ENCODE assay signal across 8 cellular contexts in genomic region chr6:35919827-35920751, GRCh38. TPM values are rescaled to one million over a fixed set of nuclear protein-coding genes. Genes with fewer than 3 reads are reported as not detected.
DNase-seq lines count a peak whose midpoint lies in the region; ATAC-seq, FAIRE-seq and TF ChIP-seq lines count a peak whose summit lies in the region.

No MANE protein-coding gene starts in this region.

- RAD21 ChIA-PET in GM12878 (lab: Charles Lee; ENCODE audit: unreplicated experiment), result interaction anchor here (0.6 to 2.0 kb wide), 2 partner anchors 39 to 108 kb away, joined by 3 to 6 read pairs; partner anchors contain the start of gene MAPK14

- H2AFZ ChIP-seq in GM12878 (ENCODE audit: control insufficient read depth, low read depth, low read length), result peak overlapping the region; percentile 56

- TF ChIP-seq POLR2A in GM12878 (IDR thresholded peaks at IDR 0.05; ENCODE audit: low read depth, low read length), result peak; percentile 51; the same call in 1 of the 2 replicates

- H3K9ac ChIP-seq in GM12878 (ENCODE audit: control insufficient read depth, insufficient read depth, low read length) (peak overlapping the region; percentile 87), iPS-20b (ENCODE audit: low read depth, low read length) (peak overlapping the region; percentile 91)

- H4K20me1 ChIP-seq in GM12878 (ENCODE audit: control insufficient read depth, insufficient read depth), result no peaks in the 10 kb centered on the region

- SMC1A ChIA-PET in GM12878 (lab: Charles Lee; ENCODE audit: uncharacterized antibody, unreplicated experiment), result interaction anchor here (0.6 to 1.7 kb wide), 2 partner anchors 16 to 19 kb away, joined by 3 read pairs; no protein-coding TSS in a partner anchor

- no peaks in the 10 kb centered on the region for H3K27me3 ChIP-seq in CD4-positive, CD25-positive, alpha-beta regulatory T cell (ENCODE audit: control insufficient read depth, insufficient read depth, low read length)
- no peaks in the 10 kb centered on the region for H3K27me3 ChIP-seq in GM12878 (replicated peaks in 1 of 2; ENCODE audit: control insufficient read depth in 2 of 2, insufficient read depth in 2 of 2, low read length in 1 of 2)
- no peaks in the 10 kb centered on the region; the same call in 1 of the 2 replicates for H3K27me3 ChIP-seq in iPS-20b (ENCODE audit: insufficient read depth, low read length)

- peak overlapping the region; percentile 90 to 98 (median 93) for H3K27ac Mint-ChIP-seq in CD4-positive, CD25-positive, alpha-beta regulatory T cell
- H3K27ac Mint-ChIP-seq in T-helper 17 cell, result peak overlapping the region; percentile 96

- TF ChIP-seq EP300 in GM12878 (IDR thresholded peaks at IDR 0.05; ENCODE audit: borderline replicate concordance in 1 of 2, control insufficient read depth in 1 of 2, low read depth in 2 of 2, low read length in 2 of 2), result no peak

- H3K4me1 ChIP-seq in CD4-positive, CD25-positive, alpha-beta regulatory T cell (ENCODE audit: control insufficient read depth, insufficient read depth, low read length, poor library complexity, severe bottlenecking), result peaks cover 31% of the 10 kb centered on the region
- no peaks in the 10 kb centered on the region; the same call in 1 of the 2 replicates for H3K4me1 ChIP-seq in GM12878 (ENCODE audit: control insufficient read depth, insufficient read depth, low read length)
- peaks cover 10% of the 10 kb centered on the region for H3K4me1 ChIP-seq in iPS-20b (ENCODE audit: insufficient read depth, low read length)

- intact Hi-C loops in GM12878 (cut with micrococcal nuclease; ENCODE audit: unreplicated experiment), result no loop called here

- FAIRE-seq in GM12878 (lab: Jason Lieb, UNC), result no peak

- H3K79me2 ChIP-seq in GM12878 (ENCODE audit: control insufficient read depth, insufficient read depth, low read length), result peaks cover 55% of the 10 kb centered on the region

- H3K9me3 ChIP-seq in CD4-positive, CD25-positive, alpha-beta regulatory T cell (ENCODE audit: control insufficient read depth in 2 of 2, low read length in 2 of 2), result no peaks in the 10 kb centered on the region
- no peaks in the 10 kb centered on the region for H3K9me3 ChIP-seq in T-helper 17 cell (ENCODE audit: control insufficient read depth, low read length, poor library complexity, severe bottlenecking)
- H3K9me3 ChIP-seq in GM12878 (replicated peaks; ENCODE audit: control insufficient read depth, insufficient read depth, low read length), result no peaks in the 10 kb centered on the region
- no peaks in the 10 kb centered on the region for H3K9me3 ChIP-seq in iPS-20b (ENCODE audit: insufficient read depth, low read depth, low read length)

- TSS peak; percentile 66 for BruUV-seq in GM12878 (replicated peaks; lab: Mats Ljungman, UMichigan)

- in situ Hi-C loops in GM12878 (cut with MboI), result no loop called here

- peak; percentile 43 to 44 for ATAC-seq in CD4-positive, CD25-positive, alpha-beta regulatory T cell (ENCODE audit: low read depth in 2 of 2)
- ATAC-seq in GM19324 (IDR thresholded peaks at IDR 0.05; ENCODE audit: low FRiP score, unreplicated experiment) (peak; percentile 37), HG03521 (IDR thresholded peaks at IDR 0.05; ENCODE audit: unreplicated experiment) (peak; percentile 24), T-helper 17 cell (peak; percentile 83), GM12878 (peak; percentile 65)

- CTCF ChIA-PET in GM12878 (lab: Yijun Ruan, JAX), result interaction anchor here (1.0 to 2.0 kb wide), 3 partner anchors 13 to 69 kb away, joined by 3 to 4 read pairs (median 3); no protein-coding TSS in a partner anchor

- H3K4me1 Mint-ChIP-seq in CD4-positive, CD25-positive, alpha-beta regulatory T cell, result peaks cover 13 to 48% (median 40%) of the 10 kb centered on the region in 4 donors
- peaks cover 42% of the 10 kb centered on the region for H3K4me1 Mint-ChIP-seq in T-helper 17 cell

- TF ChIP-seq RAD21 in GM12878 (IDR thresholded peaks at IDR 0.05; ENCODE audit: insufficient read depth, low read depth, low read length), result no peak

- no peaks in the 10 kb centered on the region for H3K36me3 Mint-ChIP-seq in CD4-positive, CD25-positive, alpha-beta regulatory T cell
- peaks cover 2% of the 10 kb centered on the region for H3K36me3 Mint-ChIP-seq in T-helper 17 cell (ENCODE audit: low read depth)

- peak overlapping the region; percentile 65 for H3K4me2 ChIP-seq in GM12878 (ENCODE audit: control insufficient read depth, insufficient read depth)

- WGBS in GM12878 (ENCODE audit: insufficient coverage, insufficient replicate concordance, low lambda C conversion rate, missing lambda C conversion rate), result under 1% methylated on average over 30 of the region's 50 CpGs

- H3K4me3 Mint-ChIP-seq in CD4-positive, CD25-positive, alpha-beta regulatory T cell, result peak overlapping the region; percentile 94 to 99 (median 96)
- H3K4me3 Mint-ChIP-seq in T-helper 17 cell, result peak overlapping the region; percentile 97

- H3K27me3 Mint-ChIP-seq in CD4-positive, CD25-positive, alpha-beta regulatory T cell, result no peaks in the 10 kb centered on the region
- no peaks in the 10 kb centered on the region for H3K27me3 Mint-ChIP-seq in T-helper 17 cell

- H3K27ac ChIP-seq in CD4-positive, CD25-positive, alpha-beta regulatory T cell (ENCODE audit: insufficient read depth, low read length, poor library complexity, severe bottlenecking), result peak overlapping the region; percentile 74
- H3K27ac ChIP-seq in GM12878 (ENCODE audit: control insufficient read depth, insufficient read depth) (peak overlapping the region; percentile 67), iPS-20b (ENCODE audit: low read length) (no peak overlapping the region)

- DNase-seq in CD4-positive, CD25-positive, alpha-beta regulatory T cell, result peak; percentile 16 to 54 (median 30)
- DNase-seq in T-helper 17 cell, result peak; percentile 19 to 38 (median 33)
- DNase-seq in GM12878 (ENCODE audit: low read depth, low spot score), result no peak
- DNase-seq in stimulated activated CD4-positive, alpha-beta T cell treated with anti-CD3 and anti-CD28 coated beads, Interleukin-12 subunit alpha, Interleukin-12 subunit beta, amount 100 ng/mL, for 24 hours (ENCODE audit: low read depth in 2 of 2), result peak; percentile 36 to 46
- no peak for DNase-seq in GDM1 (lab: John Stamatoyannopoulos, UW)

- H3K9me3 Mint-ChIP-seq in CD4-positive, CD25-positive, alpha-beta regulatory T cell, result no peaks in the 10 kb centered on the region

- POLR2A ChIA-PET in GM12878 (lab: Charles Lee), result no interaction called here

- TF ChIP-seq CTCF in GM12878 (IDR thresholded peaks at IDR 0.05 in 2 of 3, conservative IDR thresholded peaks at IDR 0.05 in 1 of 3; ENCODE audit: control insufficient read depth in 2 of 3, extremely low read depth in 1 of 3, insufficient read depth in 1 of 3, low read depth in 3 of 3, low read length in 3 of 3), result no peak

- H3K4me3 ChIP-seq in CD4-positive, CD25-positive, alpha-beta regulatory T cell (ENCODE audit: low read depth, low read length), result peak overlapping the region; percentile 84
- H3K4me3 ChIP-seq in GM12878 (peak overlapping the region; percentile 92), iPS-20b (ENCODE audit: low read length) (peak overlapping the region; percentile 75)

- peaks cover 4% of the 10 kb centered on the region for H3K36me3 ChIP-seq in CD4-positive, CD25-positive, alpha-beta regulatory T cell (ENCODE audit: control insufficient read depth, insufficient read depth, low read length)
- H3K36me3 ChIP-seq in GM12878 (ENCODE audit: control insufficient read depth in 2 of 2, insufficient read depth in 2 of 2, low read length in 1 of 2) (0 out of 4 replicates have a peak, but pooled peaks cover 0 to 3% of the 10 kb centered on the region in 2 experiments), iPS-20b (ENCODE audit: insufficient read depth, low read depth, low read length) (peaks cover 24% of the 10 kb centered on the region)

TF ChIP-seq in GM12878, 131 proteins besides CTCF, POLR2A, EP300 and RAD21 (continues in another document):
- TF ChIP-seq MYB (IDR thresholded peaks at IDR 0.05; ENCODE audit: borderline replicate concordance, low read depth, low read length) (no peak), GATAD2B (conservative IDR thresholded peaks at IDR 0.05; ENCODE audit: low read depth) (0 out of 2 replicates have a peak, but pooled peaks have one; percentile 11), RUNX3 (IDR thresholded peaks at IDR 0.05; ENCODE audit: low read length) (peak; percentile 53; the same call in 1 of the 2 replicates), PAX5 (IDR thresholded peaks at IDR 0.05; ENCODE audit: borderline replicate concordance, low read depth, low read length) (no peak), POLR2AphosphoS5 (IDR thresholded peaks at IDR 0.05; ENCODE audit: low read length) (0 out of 2 replicates have a peak, but pooled peaks have one; percentile 2), DPF2 (IDR thresholded peaks at IDR 0.05) (no peak), IKZF1 (conservative IDR thresholded peaks at IDR 0.05) (peak; percentile 10; the same call in 1 of the 2 replicates), NR2C2 (IDR thresholded peaks at IDR 0.05; ENCODE audit: borderline replicate concordance, control insufficient read depth, insufficient read length, low read depth) (no peak), ZNF274 (IDR thresholded peaks at IDR 0.05; ENCODE audit: insufficient read depth, insufficient read length) (no peak), CREB1 (IDR thresholded peaks at IDR 0.05; ENCODE audit: low read depth) (no peak), HDGF (IDR thresholded peaks at IDR 0.05) (peak; percentile 26; the same call in 1 of the 2 replicates)

RNA-seq across cellular contexts. Expression of gene SRPK1, which starts 0.8 kb away (rescaled TPM):
- total RNA-seq in CD4-positive, CD25-positive, alpha-beta regulatory T cell, result 47.0 TPM
- polyA plus RNA-seq in CD4-positive, CD25-positive, alpha-beta regulatory T cell, result 10 to 100 TPM; 53.5 to 65.4 (median 57.8) TPM
- total RNA-seq in T-helper 17 cell, result 10 to 100 TPM; 44.9 to 46.4 TPM
- total RNA-seq in GM12878 (2013; cell fraction: nucleolus; rRNA removed), result 375 and 408 TPM in 2 replicates
- 71.5 and 93.1 TPM in 2 replicates for total RNA-seq in GM12878 (2014; rRNA removed)
- 107 TPM in 2 replicates for total RNA-seq in GM12878 (2014; rRNA removed; fragmentation: Illumina TruSeq; extraction: Trizol)
- 81.4 and 82.7 TPM in 2 replicates for total RNA-seq in GM12878 (2021)
- polyA plus RNA-seq in GM12878 (2011; ENCODE audit: low read depth), result 17.7 TPM
- polyA plus RNA-seq in GM12878 (2011; rRNA removed), result 67.6 and 103 TPM in 2 replicates
- polyA plus RNA-seq in GM12878 (2011; cell fraction: cytosol; rRNA removed), result 27.2 and 33.1 TPM in 2 replicates
- 42.7 and 55.7 TPM in 2 replicates for polyA plus RNA-seq in GM12878 (2011; cell fraction: nucleus; rRNA removed)
- 26.8 and 27.5 TPM in 2 replicates for polyA plus RNA-seq in GM12878 (2012)
- 88.9 and 125 TPM in 2 replicates for polyA plus RNA-seq in GM12878 (2014; fragmentation: Illumina TruSeq; extraction: Trizol)
- polyA plus RNA-seq in GM12878 (2014; fragmentation: Nextera tagmentation; extraction: Ambion mirVana), result 10 to 100 TPM; 47.4 to 90.4 TPM
- 62.0 and 68.2 TPM in 2 replicates for polyA plus RNA-seq in GM12878 (2014; rRNA removed)
- 100 to 1,000 TPM in 1 of 2 experiments, 10 to 100 TPM in 1; 96.8 to 112 TPM for polyA plus RNA-seq in GM12878 (2016; fragmentation: Nextera tagmentation; extraction: Ambion mirVana)
- 78.9 and 81.7 TPM in 2 replicates for polyA minus RNA-seq in GM12878 (2011; rRNA and poly(A)+ RNA removed)
- 30.7 and 41.2 TPM in 2 replicates for polyA minus RNA-seq in GM12878 (2011; cell fraction: cytosol; rRNA and poly(A)+ RNA removed)
- 65.9 and 118 TPM in 2 replicates for polyA minus RNA-seq in GM12878 (2011; cell fraction: nucleus; rRNA and poly(A)+ RNA removed)

Comparison
In these comparisons a context has a peak if more than half of its experiments do, and no peak if none do; other contexts are left out.
1. ATAC-seq: peak in every context shown above with its lines; median percentile 83 in T-helper 17 cell; 65 in GM12878; 44 in CD4-positive, CD25-positive, alpha-beta regulatory T cell; 37 in GM19324; 24 in HG03521.
2. DNase-seq: peak in CD4-positive, CD25-positive, alpha-beta regulatory T cell (3 of 3), T-helper 17 cell (3 of 3) and stimulated activated CD4-positive, alpha-beta T cell treated with anti-CD3 and anti-CD28 coated beads, Interleukin-12 subunit alpha, Interleukin-12 subunit beta, amount 100 ng/mL, for 24 hours (2 of 2); none in GM12878 (single experiment) and GDM1 (single experiment).
3. Peak in every context shown above with its lines, with median percentiles within 50 percentile points of each other: H3K4me3 ChIP-seq.